In the genomic region with DNA sequence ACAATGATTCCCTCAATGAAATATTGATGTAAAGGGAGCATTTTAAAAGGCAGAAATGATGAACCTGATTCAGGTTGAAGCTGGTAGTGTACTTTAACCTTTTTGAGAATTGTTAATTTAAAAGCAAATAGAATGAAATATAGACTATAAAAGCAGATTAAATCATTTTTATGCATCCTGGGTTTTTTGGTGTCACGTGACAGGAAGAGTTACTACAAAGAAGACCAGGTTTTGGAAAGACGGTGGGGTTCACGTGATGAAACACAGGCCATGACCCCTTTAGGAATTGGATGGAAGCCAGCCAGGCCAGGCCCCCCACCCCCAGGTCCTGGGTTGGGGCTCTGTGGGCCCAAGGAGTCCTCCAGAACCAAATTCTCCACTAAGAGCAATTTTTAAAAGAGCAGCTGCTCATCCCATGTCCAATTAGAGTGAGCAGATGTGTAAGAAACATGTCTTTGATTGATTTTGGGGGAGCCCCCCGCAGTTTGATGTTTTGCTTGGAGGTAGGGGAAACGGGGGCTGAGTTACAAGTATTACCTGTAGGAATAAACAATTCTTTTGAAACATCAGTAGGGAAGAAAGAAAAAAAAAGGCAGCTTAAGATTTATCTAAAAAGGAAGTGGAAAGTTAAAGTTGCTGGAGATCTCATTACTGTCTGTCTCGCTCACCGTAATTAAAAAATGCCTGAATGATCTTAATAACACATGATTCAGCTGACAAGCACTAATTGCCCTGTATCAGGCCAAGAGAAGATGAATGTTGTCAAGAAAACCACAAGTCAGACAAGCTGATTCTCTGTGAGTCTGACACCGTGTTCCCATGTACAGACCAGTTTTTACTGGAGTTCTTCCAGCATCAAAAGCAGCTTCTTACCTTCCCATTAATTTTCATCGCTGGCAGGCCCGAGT, we compare ENCODE assay signal across 2 cellular contexts.
TF ChIP-seq lines count a peak whose summit lies in the region.

No MANE protein-coding gene starts in this region.

TF ChIP-seq in HepG2, 621 proteins besides CTCF, POLR2A, EP300 and RAD21 (continued from another document):
- TF ChIP-seq, protein P1, sequence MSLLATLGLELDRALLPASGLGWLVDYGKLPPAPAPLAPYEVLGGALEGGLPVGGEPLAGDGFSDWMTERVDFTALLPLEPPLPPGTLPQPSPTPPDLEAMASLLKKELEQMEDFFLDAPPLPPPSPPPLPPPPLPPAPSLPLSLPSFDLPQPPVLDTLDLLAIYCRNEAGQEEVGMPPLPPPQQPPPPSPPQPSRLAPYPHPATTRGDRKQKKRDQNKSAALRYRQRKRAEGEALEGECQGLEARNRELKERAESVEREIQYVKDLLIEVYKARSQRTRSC (CRISPR knock-in tag; IDR thresholded peaks at IDR 0.05; ENCODE audit: low read depth): no peak
TF ChIP-seq in HepG2: peak in this region for 1.

TF ChIP-seq in liver, 16 proteins besides CTCF, POLR2A, EP300 and RAD21:
- TF ChIP-seq, protein P2, sequence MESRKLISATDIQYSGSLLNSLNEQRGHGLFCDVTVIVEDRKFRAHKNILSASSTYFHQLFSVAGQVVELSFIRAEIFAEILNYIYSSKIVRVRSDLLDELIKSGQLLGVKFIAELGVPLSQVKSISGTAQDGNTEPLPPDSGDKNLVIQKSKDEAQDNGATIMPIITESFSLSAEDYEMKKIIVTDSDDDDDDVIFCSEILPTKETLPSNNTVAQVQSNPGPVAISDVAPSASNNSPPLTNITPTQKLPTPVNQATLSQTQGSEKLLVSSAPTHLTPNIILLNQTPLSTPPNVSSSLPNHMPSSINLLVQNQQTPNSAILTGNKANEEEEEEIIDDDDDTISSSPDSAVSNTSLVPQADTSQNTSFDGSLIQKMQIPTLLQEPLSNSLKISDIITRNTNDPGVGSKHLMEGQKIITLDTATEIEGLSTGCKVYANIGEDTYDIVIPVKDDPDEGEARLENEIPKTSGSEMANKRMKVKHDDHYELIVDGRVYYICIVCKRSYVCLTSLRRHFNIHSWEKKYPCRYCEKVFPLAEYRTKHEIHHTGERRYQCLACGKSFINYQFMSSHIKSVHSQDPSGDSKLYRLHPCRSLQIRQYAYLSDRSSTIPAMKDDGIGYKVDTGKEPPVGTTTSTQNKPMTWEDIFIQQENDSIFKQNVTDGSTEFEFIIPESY (IDR thresholded peaks at IDR 0.05): no peak
- no peak for TF ChIP-seq GABPA (IDR thresholded peaks at IDR 0.05 in 1 of 2, conservative IDR thresholded peaks at IDR 0.05 in 1 of 2)
- no peak for TF ChIP-seq HNF4G (IDR thresholded peaks at IDR 0.05)
- no peak for TF ChIP-seq SP1 (IDR thresholded peaks at IDR 0.05)
- no peak for TF ChIP-seq RXRA (IDR thresholded peaks at IDR 0.05)
- no peak for TF ChIP-seq HNF4A (conservative IDR thresholded peaks at IDR 0.05)
- no peak for TF ChIP-seq EGR1 (IDR thresholded peaks at IDR 0.05; ENCODE audit: low read depth in 2 of 2)
- no peak for TF ChIP-seq NR2F2 (IDR thresholded peaks at IDR 0.05)
- TF ChIP-seq, protein P3, sequence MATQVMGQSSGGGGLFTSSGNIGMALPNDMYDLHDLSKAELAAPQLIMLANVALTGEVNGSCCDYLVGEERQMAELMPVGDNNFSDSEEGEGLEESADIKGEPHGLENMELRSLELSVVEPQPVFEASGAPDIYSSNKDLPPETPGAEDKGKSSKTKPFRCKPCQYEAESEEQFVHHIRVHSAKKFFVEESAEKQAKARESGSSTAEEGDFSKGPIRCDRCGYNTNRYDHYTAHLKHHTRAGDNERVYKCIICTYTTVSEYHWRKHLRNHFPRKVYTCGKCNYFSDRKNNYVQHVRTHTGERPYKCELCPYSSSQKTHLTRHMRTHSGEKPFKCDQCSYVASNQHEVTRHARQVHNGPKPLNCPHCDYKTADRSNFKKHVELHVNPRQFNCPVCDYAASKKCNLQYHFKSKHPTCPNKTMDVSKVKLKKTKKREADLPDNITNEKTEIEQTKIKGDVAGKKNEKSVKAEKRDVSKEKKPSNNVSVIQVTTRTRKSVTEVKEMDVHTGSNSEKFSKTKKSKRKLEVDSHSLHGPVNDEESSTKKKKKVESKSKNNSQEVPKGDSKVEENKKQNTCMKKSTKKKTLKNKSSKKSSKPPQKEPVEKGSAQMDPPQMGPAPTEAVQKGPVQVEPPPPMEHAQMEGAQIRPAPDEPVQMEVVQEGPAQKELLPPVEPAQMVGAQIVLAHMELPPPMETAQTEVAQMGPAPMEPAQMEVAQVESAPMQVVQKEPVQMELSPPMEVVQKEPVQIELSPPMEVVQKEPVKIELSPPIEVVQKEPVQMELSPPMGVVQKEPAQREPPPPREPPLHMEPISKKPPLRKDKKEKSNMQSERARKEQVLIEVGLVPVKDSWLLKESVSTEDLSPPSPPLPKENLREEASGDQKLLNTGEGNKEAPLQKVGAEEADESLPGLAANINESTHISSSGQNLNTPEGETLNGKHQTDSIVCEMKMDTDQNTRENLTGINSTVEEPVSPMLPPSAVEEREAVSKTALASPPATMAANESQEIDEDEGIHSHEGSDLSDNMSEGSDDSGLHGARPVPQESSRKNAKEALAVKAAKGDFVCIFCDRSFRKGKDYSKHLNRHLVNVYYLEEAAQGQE (IDR thresholded peaks at IDR 0.05): no peak
- no peak for TF ChIP-seq TAF1 (conservative IDR thresholded peaks at IDR 0.05)
- TF ChIP-seq MAX (IDR thresholded peaks at IDR 0.05): no peak
- TF ChIP-seq ATF3 (IDR thresholded peaks at IDR 0.05): no peak
- no peak for TF ChIP-seq YY1 (IDR thresholded peaks at IDR 0.05)
- TF ChIP-seq FOXA2 (IDR thresholded peaks at IDR 0.05): no peak
- no peak for TF ChIP-seq FOXA1 (IDR thresholded peaks at IDR 0.05)
- TF ChIP-seq JUND (IDR thresholded peaks at IDR 0.05): no peak
